Comparison of ENCODE assay signal across 1 cellular context in genomic region chr15:74417230-74417629, GRCh38.
TF ChIP-seq lines count a peak whose summit lies in the region.

No MANE protein-coding gene starts in this region.

TF ChIP-seq in GM23338, 12 proteins besides CTCF, POLR2A, EP300 and RAD21:
- TF ChIP-seq ZNF462 (CRISPR knock-in tag; IDR thresholded peaks at IDR 0.05): no peak
- no peak for TF ChIP-seq STAT1 (IDR thresholded peaks at IDR 0.05; ENCODE audit: unreplicated experiment)
- no peak for TF ChIP-seq JUNB (IDR thresholded peaks at IDR 0.05; ENCODE audit: unreplicated experiment)
- TF ChIP-seq EZH2 (IDR thresholded peaks at IDR 0.05; ENCODE audit: low read depth, unreplicated experiment): no peak
- no peak for TF ChIP-seq ZNF331 (CRISPR knock-in tag; IDR thresholded peaks at IDR 0.05; ENCODE audit: low read depth)
- TF ChIP-seq ZNF114 (CRISPR knock-in tag; IDR thresholded peaks at IDR 0.05): no peak
- no peak for TF ChIP-seq ETS1 (IDR thresholded peaks at IDR 0.05)
- no peak for TF ChIP-seq EZH2phosphoT487 (IDR thresholded peaks at IDR 0.05; ENCODE audit: unreplicated experiment)
- no peak for TF ChIP-seq POLR2AphosphoS5 (IDR thresholded peaks at IDR 0.05; ENCODE audit: low read depth)
- TF ChIP-seq CREB1 (CRISPR knock-in tag; IDR thresholded peaks at IDR 0.05; ENCODE audit: low read depth): no peak
- no peak for TF ChIP-seq NANOG (IDR thresholded peaks at IDR 0.05; ENCODE audit: borderline replicate concordance)
- no peak for TF ChIP-seq REST (IDR thresholded peaks at IDR 0.05; ENCODE audit: unreplicated experiment)
